Comparison of ENCODE assay signal across 8 cellular contexts in the genomic region with DNA sequence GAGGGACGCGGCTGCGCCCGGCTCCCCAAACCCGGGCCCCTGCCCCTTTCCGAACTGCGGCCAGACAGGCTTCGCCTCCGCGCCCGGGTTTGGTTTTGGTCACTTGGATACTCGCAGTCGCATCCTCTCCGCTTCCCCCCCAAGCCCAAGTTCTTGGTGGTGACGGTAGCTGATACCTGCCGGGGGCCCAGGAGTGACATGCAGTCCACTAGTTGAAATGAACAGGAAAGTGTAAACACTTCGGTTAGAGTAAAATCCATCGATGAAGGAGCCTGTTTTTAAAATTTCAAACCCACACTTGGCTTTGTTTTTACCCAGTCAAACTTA. TPM values are rescaled to one million over a fixed set of nuclear protein-coding genes. Genes with fewer than 3 reads are reported as not detected.
DNase-seq lines count a peak whose midpoint lies in the region; ATAC-seq and TF ChIP-seq lines count a peak whose summit lies in the region.

No MANE protein-coding gene starts in this region.

- H3K27me3 Mint-ChIP-seq in neural progenitor cell (ENCODE audit: insufficient read depth, low read depth) = peaks cover 6% of the 10 kb centered on the region

- TF ChIP-seq CTCF in AG10803 (conservative IDR thresholded peaks at IDR 0.05; ENCODE audit: low read length) (no peak), epithelial cell of esophagus (IDR thresholded peaks at IDR 0.05; ENCODE audit: insufficient read depth, low read depth, low read length, missing control alignments) (no peak), neural progenitor cell (IDR thresholded peaks at IDR 0.05) (no peak)

- no peak overlapping the region for H3K27ac ChIP-seq in neural progenitor cell

- H3K4me1 ChIP-seq in NT2/D1 (ENCODE audit: insufficient read depth, insufficient read length) (peaks cover 3% of the 10 kb centered on the region), neural progenitor cell (no peaks in the 10 kb centered on the region)

- H3K4me3 ChIP-seq in AG10803 (ENCODE audit: low read length) = peak overlapping the region; percentile 87
- H3K4me3 ChIP-seq in NT2/D1 (ENCODE audit: insufficient read length, low read depth) = peak overlapping the region; percentile 91
- H3K4me3 ChIP-seq in epithelial cell of esophagus (ENCODE audit: low read length) = peak overlapping the region; percentile 85
- H3K4me3 ChIP-seq in neural progenitor cell = peak overlapping the region; percentile 58

- peaks cover 15% of the 10 kb centered on the region for H3K4me1 Mint-ChIP-seq in neural progenitor cell

- peak overlapping the region; percentile 91 for H2AFZ ChIP-seq in neural progenitor cell (replicated peaks)

- no peak overlapping the region for H3K27ac Mint-ChIP-seq in neural progenitor cell

- DNase-seq in AG10803 (ENCODE audit: low read depth) (no peak), NT2/D1 (ENCODE audit: low read depth, low spot score) (no peak), epithelial cell of esophagus (ENCODE audit: low read depth) (no peak), neural progenitor cell (ENCODE audit: low spot score) (no peak), NAMALWA (ENCODE audit: low spot score) (no peak)

- peak overlapping the region; percentile 85 for H3K4me3 Mint-ChIP-seq in neural progenitor cell

- H3K36me3 ChIP-seq in NT2/D1 (ENCODE audit: insufficient read depth, insufficient read length, low read length) = no peaks in the 10 kb centered on the region
- no peaks in the 10 kb centered on the region for H3K36me3 ChIP-seq in neural progenitor cell

- H4K20me1 ChIP-seq in neural progenitor cell (ENCODE audit: low read depth) = no peaks in the 10 kb centered on the region

- H3K4me2 ChIP-seq in neural progenitor cell = peak overlapping the region; percentile 81

- ATAC-seq in GM21360 (IDR thresholded peaks at IDR 0.05; ENCODE audit: unreplicated experiment) (peak; percentile 45), HG02884 (IDR thresholded peaks at IDR 0.05; ENCODE audit: unreplicated experiment) (no peak), HG03280 (IDR thresholded peaks at IDR 0.05; ENCODE audit: unreplicated experiment) (no peak)

- H3K9me3 Mint-ChIP-seq in neural progenitor cell = peaks cover 3% of the 10 kb centered on the region

- H3K9ac ChIP-seq in NT2/D1 (ENCODE audit: insufficient read length, low read depth) = peak overlapping the region; percentile 91
- H3K9ac ChIP-seq in neural progenitor cell = no peak overlapping the region

- H3K9me3 ChIP-seq in NT2/D1 (ENCODE audit: insufficient read depth, low read length) = no peaks in the 10 kb centered on the region
- H3K9me3 ChIP-seq in neural progenitor cell (ENCODE audit: low read depth) = no peaks in the 10 kb centered on the region

- no peaks in the 10 kb centered on the region for H3F3A ChIP-seq in neural progenitor cell (ENCODE audit: low read depth)

- H3K79me2 ChIP-seq in neural progenitor cell (ENCODE audit: low read depth) = peaks cover 16% of the 10 kb centered on the region

- H3K36me3 Mint-ChIP-seq in neural progenitor cell = peaks cover 21% of the 10 kb centered on the region

- H3K27me3 ChIP-seq in NT2/D1 (ENCODE audit: insufficient read depth, insufficient read length) = peaks cover 13% of the 10 kb centered on the region
- H3K27me3 ChIP-seq in neural progenitor cell = peaks cover 19% of the 10 kb centered on the region

RNA-seq across cellular contexts. Expression of a gene that starts 0.7 kb away (rescaled TPM):
- 6.8 and 10.1 TPM in 2 replicates for total RNA-seq in neural progenitor cell (ENCODE audit: low replicate concordance)
